20 cellular contexts compared by ENCODE assay signal in genomic region chr14:58599145-58599544, GRCh38.
"Had no signal": no experiment of that assay in that cellular context is flagged by ENCODE, and none has a peak within 500 bp of the region (broad histone marks: within the 10 kb centered on the region; RNA-seq: fewer than 3 reads in every experiment).

No MANE protein-coding gene starts in this region.

- DNase-seq: activated B cell treated with CpG ODN at 0.5 μM for 24 hours; activated T-cell treated with anti-CD3 and anti-CD28 coated beads, Interleukin-2, amount 50 U/mL, for 1 hour; endodermal cell; heart left ventricle; left ventricle myocardium superior; midbrain; ovary; psoas muscle; stomach; SW 1271; T-helper 17 cell; transverse colon had no signal

- H3K27me3 ChIP-seq: heart left ventricle, neutrophil, ovary, right atrium auricular region, stomach, suprapubic skin, transverse colon had no signal

- H3K27ac Mint-ChIP-seq: activated B cell treated with CpG ODN at 0.5 μM for 24 hours; activated naive CD4-positive, alpha-beta T cell treated with anti-CD3 and anti-CD28 coated beads, Interleukin-2, amount 50 U/mL, for 72 hours; activated T-helper 2 cell treated with anti-CD3 and anti-CD28 coated beads, Interferon-gamma antibody, Interleukin-2, Interleukin-4, amounts not matched to agents 10 μg/mL and 5 μg/mL and 100 μg/mL, durations not matched to agents 14 hours and 24 hours and 36 hours; endodermal cell; nephron; T-helper 17 cell had no signal

- H3K4me3 Mint-ChIP-seq: activated B cell treated with CpG ODN at 0.5 μM for 24 hours, endodermal cell, nephron, T-helper 17 cell had no signal

- H3K4me3 ChIP-seq: coronary artery, heart left ventricle, ovary, psoas muscle, right atrium auricular region, stomach, suprapubic skin, transverse colon had no signal

- H3K9me3 Mint-ChIP-seq: activated B cell treated with CpG ODN at 0.5 μM for 24 hours; activated T-helper 2 cell treated with anti-CD3 and anti-CD28 coated beads, Interferon-gamma antibody, Interleukin-2, Interleukin-4, amounts not matched to agents 10 μg/mL and 5 μg/mL and 100 μg/mL, durations not matched to agents 14 hours and 24 hours and 36 hours; endodermal cell; nephron had no signal

- H3K4me1 Mint-ChIP-seq: activated B cell treated with CpG ODN at 0.5 μM for 24 hours, endodermal cell, nephron had no signal

- H3K27me3 Mint-ChIP-seq: activated B cell treated with CpG ODN at 0.5 μM for 24 hours had no signal

- H3K9me3 ChIP-seq: heart left ventricle, neutrophil, ovary, psoas muscle, right atrium auricular region, stomach, suprapubic skin, transverse colon had no signal

- H3K27ac ChIP-seq: coronary artery, epithelial cell of prostate, heart left ventricle, neutrophil, ovary, psoas muscle, right atrium auricular region, stomach, suprapubic skin, transverse colon had no signal

- H3K36me3 ChIP-seq: heart left ventricle, neutrophil, ovary, right atrium auricular region, stomach, suprapubic skin, transverse colon had no signal

- H3K4me1 ChIP-seq: heart left ventricle, psoas muscle, right atrium auricular region, stomach, suprapubic skin, transverse colon had no signal

- ATAC-seq: heart left ventricle, left ventricle myocardium superior, psoas muscle had no signal
